9 cellular contexts compared by ENCODE assay signal in genomic region chr7:37732253-37732652, GRCh38. TPM values are rescaled to one million over a fixed set of nuclear protein-coding genes. Genes with fewer than 3 reads are reported as not detected.
A peak's percentile ranks its signal among the peaks of the same experiment; 100 is the strongest.
DNase-seq lines count a peak whose midpoint lies in the region; ATAC-seq and FAIRE-seq lines count a peak whose summit lies in the region.
"Had no signal": no experiment of that assay in that cellular context is flagged by ENCODE, and none has a peak within 500 bp of the region (broad histone marks: within the 10 kb centered on the region; RNA-seq: fewer than 3 reads in every experiment).

No MANE protein-coding gene starts in this region.

- FAIRE-seq in GM19239 (lab: Jason Lieb, UNC): peak; percentile 96

- intact Hi-C loops in left ventricle myocardium superior (cut with micrococcal nuclease): no loop called here

- peak; percentile 59 for DNase-seq in DMS53 treated with DMSO at 0.1 percent for 48 hours (lab: John Stamatoyannopoulos, UW; ENCODE audit: unreplicated experiment)
- peak; percentile 16 for DNase-seq in GM19239 (ENCODE audit: insufficient read length, low spot score)
- DNase-seq in SKM-1 (lab: John Stamatoyannopoulos, UW; ENCODE audit: unreplicated experiment): peak; percentile 87
- DNase-seq in left ventricle myocardium superior: peak; percentile 43
- DNase-seq in stimulated activated CD8-positive, alpha-beta memory T cell treated with anti-CD3 and anti-CD28 coated beads, Interleukin-4, amount 100 ng/mL, for 48 hours: peak; percentile 30
- no peak for DNase-seq in NCI-H128 (lab: John Stamatoyannopoulos, UW; ENCODE audit: unreplicated experiment)
- no peak for DNase-seq in NCI-H2196 (lab: John Stamatoyannopoulos, UW; ENCODE audit: unreplicated experiment)
- DNase-seq: IMR-90 had no signal

- ATAC-seq in HG03442 (IDR thresholded peaks at IDR 0.05; ENCODE audit: unreplicated experiment) (peak; percentile 56), left ventricle myocardium superior (peak; percentile 80)

RNA-seq across cellular contexts. Expression of gene GPR141, which starts 48.7 kb away (rescaled TPM):
- 0.64 TPM for total RNA-seq in left ventricle myocardium superior
- total RNA-seq: IMR-90 had no signal

Comparison
In these comparisons a context has a peak if more than half of its experiments do, and no peak if none do; other contexts are left out.
1. DNase-seq: peak in DMS53 treated with DMSO at 0.1 percent for 48 hours (single experiment), GM19239 (single experiment), SKM-1 (single experiment), left ventricle myocardium superior (single experiment) and stimulated activated CD8-positive, alpha-beta memory T cell treated with anti-CD3 and anti-CD28 coated beads, Interleukin-4, amount 100 ng/mL, for 48 hours (single experiment); none in NCI-H128 (single experiment) and NCI-H2196 (single experiment).